In genomic region chr1:16441312-16441641, GRCh38 we compare ENCODE assay signal across 3 cellular contexts.
A peak's percentile ranks its signal among the peaks of the same experiment; 100 is the strongest.
TF ChIP-seq lines count a peak whose summit lies in the region.

No MANE protein-coding gene starts in this region.

TF ChIP-seq in K562, 482 proteins besides CTCF, POLR2A, EP300 and RAD21:
- TF ChIP-seq EGR1 (conservative IDR thresholded peaks at IDR 0.05) (no peak), ESRRB (CRISPR knock-in tag; IDR thresholded peaks at IDR 0.05; ENCODE audit: borderline replicate concordance) (no peak), ELF1 (tag; IDR thresholded peaks at IDR 0.05) (0 out of 2 replicates have a peak, but pooled peaks have one; percentile 31), RBM39 (optimal IDR thresholded peaks at IDR 0.05; ENCODE audit: low read depth, low read length) (no peak), FOXP4 (CRISPR knock-in tag; IDR thresholded peaks at IDR 0.05; ENCODE audit: borderline replicate concordance) (no peak), USF1 (CRISPR knock-in tag; IDR thresholded peaks at IDR 0.05) (no peak), NCOA6 (IDR thresholded peaks at IDR 0.05) (no peak), SRF (CRISPR knock-in tag; IDR thresholded peaks at IDR 0.05) (0 out of 4 replicates have a peak, but pooled peaks of 1 of the 2 experiments have one; percentile 1), ZNF431 (CRISPR knock-in tag; IDR thresholded peaks at IDR 0.05) (no peak), NR1H2 (CRISPR knock-in tag; IDR thresholded peaks at IDR 0.05) (0 out of 2 replicates have a peak, but pooled peaks have one; percentile 73), EP400 (IDR thresholded peaks at IDR 0.05) (no peak), SRSF9 (IDR thresholded peaks at IDR 0.05; ENCODE audit: borderline replicate concordance, low read depth, low read length) (no peak), ZNF143 (CRISPR knock-in tag; IDR thresholded peaks at IDR 0.05) (no peak), TCF3 (CRISPR knock-in tag; IDR thresholded peaks at IDR 0.05) (0 out of 2 replicates have a peak, but pooled peaks have one; percentile 4), SREBF2 (CRISPR knock-in tag; IDR thresholded peaks at IDR 0.05) (no peak), ZBTB17 (CRISPR knock-in tag; IDR thresholded peaks at IDR 0.05) (no peak)
- TF ChIP-seq, protein P1, sequence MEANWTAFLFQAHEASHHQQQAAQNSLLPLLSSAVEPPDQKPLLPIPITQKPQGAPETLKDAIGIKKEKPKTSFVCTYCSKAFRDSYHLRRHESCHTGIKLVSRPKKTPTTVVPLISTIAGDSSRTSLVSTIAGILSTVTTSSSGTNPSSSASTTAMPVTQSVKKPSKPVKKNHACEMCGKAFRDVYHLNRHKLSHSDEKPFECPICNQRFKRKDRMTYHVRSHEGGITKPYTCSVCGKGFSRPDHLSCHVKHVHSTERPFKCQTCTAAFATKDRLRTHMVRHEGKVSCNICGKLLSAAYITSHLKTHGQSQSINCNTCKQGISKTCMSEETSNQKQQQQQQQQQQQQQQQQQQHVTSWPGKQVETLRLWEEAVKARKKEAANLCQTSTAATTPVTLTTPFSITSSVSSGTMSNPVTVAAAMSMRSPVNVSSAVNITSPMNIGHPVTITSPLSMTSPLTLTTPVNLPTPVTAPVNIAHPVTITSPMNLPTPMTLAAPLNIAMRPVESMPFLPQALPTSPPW (CRISPR knock-in tag; IDR thresholded peaks at IDR 0.05), result peak; percentile 19; the same call in 1 of the 2 replicates

TF ChIP-seq in HepG2, 621 proteins besides CTCF, POLR2A, EP300 and RAD21:
- no peak for TF ChIP-seq GABPA (IDR thresholded peaks at IDR 0.05; ENCODE audit: low read depth, low read length)
- TF ChIP-seq GABPA (CRISPR knock-in tag; IDR thresholded peaks at IDR 0.05; ENCODE audit: low read depth), result 0 out of 2 replicates have a peak, but pooled peaks have one; percentile 9
- no peak for TF ChIP-seq MEIS2 (CRISPR knock-in tag; IDR thresholded peaks at IDR 0.05)

TF ChIP-seq in GM12891, 5 proteins besides CTCF, POLR2A, EP300 and RAD21:
- TF ChIP-seq POLR2AphosphoS5 (IDR thresholded peaks at IDR 0.05; ENCODE audit: low read depth, low read length) (no peak), TAF1 (IDR thresholded peaks at IDR 0.05; ENCODE audit: low read depth, low read length) (no peak), PAX5 (IDR thresholded peaks at IDR 0.05; ENCODE audit: insufficient read depth, low read length, severe bottlenecking) (no peak), SPI1 (IDR thresholded peaks at IDR 0.05; ENCODE audit: low read depth, low read length) (no peak), POU2F2 (IDR thresholded peaks at IDR 0.05; ENCODE audit: low read depth, low read length) (no peak)
